19 cellular contexts compared by ENCODE assay signal in the genomic region with DNA sequence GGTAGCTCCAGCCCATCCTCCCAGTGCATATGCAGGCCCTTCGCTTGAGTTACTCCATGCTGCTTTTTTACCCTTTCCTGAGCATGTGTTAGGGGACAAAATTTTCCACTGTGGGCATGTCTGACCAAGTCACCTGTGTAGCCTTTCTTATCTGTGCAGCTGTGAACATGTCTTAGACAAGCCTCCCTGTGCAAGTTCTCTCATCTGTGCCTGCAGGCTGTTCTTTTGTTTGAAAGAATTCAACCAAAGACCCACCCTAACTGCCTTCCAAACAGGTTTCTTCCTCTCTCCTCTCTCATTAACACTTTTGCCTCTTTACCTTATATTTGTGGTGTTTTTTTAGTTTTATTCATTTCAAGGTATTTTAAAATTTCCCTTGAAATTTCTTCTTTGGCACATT. TPM values are rescaled to one million over a fixed set of nuclear protein-coding genes. Genes with fewer than 3 reads are reported as not detected.
DNase-seq lines count a peak whose midpoint lies in the region; ATAC-seq, FAIRE-seq and TF ChIP-seq lines count a peak whose summit lies in the region.
"Had no signal": no experiment of that assay in that cellular context is flagged by ENCODE, and none has a peak within 500 bp of the region (broad histone marks: within the 10 kb centered on the region; RNA-seq: fewer than 3 reads in every experiment).

No MANE protein-coding gene starts in this region.

- H3K4me1 Mint-ChIP-seq in astrocyte (ENCODE audit: low read depth, unreplicated experiment), result no peaks in the 10 kb centered on the region
- H3K4me1 Mint-ChIP-seq: CD4-positive, alpha-beta memory T cell had no signal

- H3K4me1 ChIP-seq in astrocyte (ENCODE audit: insufficient read depth, low read length) (no peaks in the 10 kb centered on the region), foreskin keratinocyte (no peaks in the 10 kb centered on the region)
- H3K4me1 ChIP-seq: Caco-2 had no signal

- H3K79me2 ChIP-seq in astrocyte (ENCODE audit: insufficient read depth, low read length), result no peaks in the 10 kb centered on the region

- no peak overlapping the region for H3K27ac ChIP-seq in astrocyte (ENCODE audit: low read depth, low read length)
- H3K27ac ChIP-seq in foreskin keratinocyte, result no peak overlapping the region
- H3K27ac ChIP-seq: 22Rv1, GM23248 had no signal

- H4K20me1 ChIP-seq in astrocyte (ENCODE audit: insufficient read depth, low read length), result no peaks in the 10 kb centered on the region

- no peak overlapping the region for H3K4me3 Mint-ChIP-seq in astrocyte (ENCODE audit: unreplicated experiment)
- H3K4me3 Mint-ChIP-seq: CD4-positive, alpha-beta memory T cell had no signal

- no peaks in the 10 kb centered on the region for H3K9me3 Mint-ChIP-seq in astrocyte (ENCODE audit: unreplicated experiment)

- DNase-seq in NCI-H2171 treated with DMSO at 0.1 percent for 48 hours (lab: John Stamatoyannopoulos, UW) (peak; percentile 0), NCI-H2171 (lab: John Stamatoyannopoulos, UW) (no peak), GM18507 (ENCODE audit: extremely low spot score, insufficient read length, low read depth) (no peak), astrocyte (ENCODE audit: low read depth) (no peak), foreskin keratinocyte (peak; percentile 34 to 59)
- no peak for DNase-seq in activated CD4-positive, alpha-beta T cell treated with anti-CD3 and anti-CD28 coated beads for 48 hours
- DNase-seq: C1 segment of cervical spinal cord; Caco-2; CD4-positive, alpha-beta memory T cell; DMS153; DND-41; GM23248; H7; HCEC 1CT had no signal

- H3K36me3 ChIP-seq in astrocyte (ENCODE audit: insufficient read depth, low read length), result no peaks in the 10 kb centered on the region

- H3K4me2 ChIP-seq in astrocyte (ENCODE audit: low read length), result no peak overlapping the region

- H3K36me3 Mint-ChIP-seq in astrocyte (ENCODE audit: low read depth, unreplicated experiment), result no peaks in the 10 kb centered on the region

- FAIRE-seq in GM18507 (lab: Jason Lieb, UNC) (peak; percentile 24), astrocyte (lab: Jason Lieb, UNC) (peak; percentile 45)
- FAIRE-seq: GM12892, H1 had no signal

- no peak for ATAC-seq in foreskin keratinocyte
- no peak for ATAC-seq in GM18511 (IDR thresholded peaks at IDR 0.05; ENCODE audit: unreplicated experiment)
- ATAC-seq in GM21619 (IDR thresholded peaks at IDR 0.05; ENCODE audit: unreplicated experiment), result no peak

- no peaks in the 10 kb centered on the region for H3K9me3 ChIP-seq in astrocyte (ENCODE audit: insufficient read depth, low read depth, low read length)
- H3K9me3 ChIP-seq: Caco-2 had no signal

- no peaks in the 10 kb centered on the region for H3K27me3 Mint-ChIP-seq in astrocyte (ENCODE audit: low read depth, unreplicated experiment)

- H2AFZ ChIP-seq in astrocyte (ENCODE audit: low read depth, low read length), result no peak overlapping the region
- H2AFZ ChIP-seq: GM23248 had no signal

- no peak overlapping the region for H3K27ac Mint-ChIP-seq in astrocyte (ENCODE audit: unreplicated experiment)
- H3K27ac Mint-ChIP-seq: CD4-positive, alpha-beta memory T cell had no signal

- TF ChIP-seq CTCF in astrocyte (IDR thresholded peaks at IDR 0.05; ENCODE audit: insufficient read depth, low read depth, low read length) (no peak), foreskin keratinocyte (conservative IDR thresholded peaks at IDR 0.05) (no peak)

- no peaks in the 10 kb centered on the region for H3K27me3 ChIP-seq in astrocyte (ENCODE audit: insufficient read depth, low read length)
- H3K27me3 ChIP-seq in foreskin keratinocyte, result no peaks in the 10 kb centered on the region

- no peak overlapping the region for H3K9ac ChIP-seq in astrocyte (ENCODE audit: low read length)
- H3K9ac ChIP-seq: GM23248 had no signal

- H3K4me3 ChIP-seq in astrocyte (ENCODE audit: insufficient read depth, low read depth, low read length), result no peak overlapping the region
- H3K4me3 ChIP-seq: GM23248 had no signal

RNA-seq across cellular contexts. Expression of a gene that starts 53.2 kb away (rescaled TPM):
- 3.1 and 4.9 TPM in 2 replicates for total RNA-seq in astrocyte
- total RNA-seq in foreskin keratinocyte, result 6.8 and 6.9 TPM in 2 replicates
- 1.5 and 2.0 TPM in 2 replicates for polyA plus RNA-seq in foreskin keratinocyte

Comparison
In these comparisons a context has a peak if more than half of its experiments do, and no peak if none do; other contexts are left out.
1. DNase-seq: peak in NCI-H2171 treated with DMSO at 0.1 percent for 48 hours (single experiment) and foreskin keratinocyte (2 of 2); none in NCI-H2171 (single experiment), GM18507 (single experiment), astrocyte (single experiment) and activated CD4-positive, alpha-beta T cell treated with anti-CD3 and anti-CD28 coated beads for 48 hours (single experiment).